In genomic region chr14:102320033-102320660, GRCh38 we compare ENCODE assay signal across 8 cellular contexts. TPM values are rescaled to one million over a fixed set of nuclear protein-coding genes. Genes with fewer than 3 reads are reported as not detected.
A peak's percentile ranks its signal among the peaks of the same experiment; 100 is the strongest.
DNase-seq lines count a peak whose midpoint lies in the region; ATAC-seq and TF ChIP-seq lines count a peak whose summit lies in the region.

No MANE protein-coding gene starts in this region.

- H3K27ac Mint-ChIP-seq in activated T-cell treated with anti-CD3 and anti-CD28 coated beads, Interleukin-2, amount 50 U/mL, for 72 hours, result peak overlapping the region; percentile 93
- peak overlapping the region; percentile 99 to 100 (median 99) for H3K27ac Mint-ChIP-seq in nephron

- peaks cover 52% of the 10 kb centered on the region for H3K4me1 Mint-ChIP-seq in activated T-cell treated with anti-CD3 and anti-CD28 coated beads, Interleukin-2, amount 50 U/mL, for 72 hours (ENCODE audit: low read depth)
- H3K4me1 Mint-ChIP-seq in nephron, result peaks cover 51% of the 10 kb centered on the region

- no peak for TF ChIP-seq CTCF in GM12875 (IDR thresholded peaks at IDR 0.05; ENCODE audit: borderline replicate concordance, insufficient read depth, low read depth, low read length)
- no peak for TF ChIP-seq CTCF in fibroblast of mammary gland (conservative IDR thresholded peaks at IDR 0.05; ENCODE audit: control insufficient read depth, insufficient read depth, low read depth, low read length)
- no peak for TF ChIP-seq CTCF in nephron (IDR thresholded peaks at IDR 0.05; ENCODE audit: unreplicated experiment in 3 of 3)

- peak overlapping the region; percentile 81 for H3K27ac ChIP-seq in urinary bladder (ENCODE audit: low read depth)

- no peaks in the 10 kb centered on the region for H3K27me3 Mint-ChIP-seq in activated T-cell treated with anti-CD3 and anti-CD28 coated beads, Interleukin-2, amount 50 U/mL, for 72 hours (ENCODE audit: low read depth)
- peaks cover 7% of the 10 kb centered on the region for H3K27me3 Mint-ChIP-seq in nephron (ENCODE audit: low read depth)

- no peaks in the 10 kb centered on the region for H3K36me3 ChIP-seq in urinary bladder (ENCODE audit: insufficient read depth)

- no peaks in the 10 kb centered on the region for H3K4me1 ChIP-seq in urinary bladder (ENCODE audit: insufficient read depth)

- H3K9me3 Mint-ChIP-seq in activated T-cell treated with anti-CD3 and anti-CD28 coated beads, Interleukin-2, amount 50 U/mL, for 72 hours, result no peaks in the 10 kb centered on the region
- H3K9me3 Mint-ChIP-seq in nephron, result no peaks in the 10 kb centered on the region

- 4% methylated on average over 30 of the region's 30 CpGs for WGBS in urinary bladder

- H3K36me3 Mint-ChIP-seq in activated T-cell treated with anti-CD3 and anti-CD28 coated beads, Interleukin-2, amount 50 U/mL, for 72 hours (ENCODE audit: insufficient read depth in 2 of 2), result peaks cover 0 to 2% of the 10 kb centered on the region in 2 donors
- H3K36me3 Mint-ChIP-seq in nephron (ENCODE audit: low read depth), result peaks cover 3% of the 10 kb centered on the region

- peak; percentile 7 for ATAC-seq in HG02623 (IDR thresholded peaks at IDR 0.05; ENCODE audit: unreplicated experiment)
- ATAC-seq in activated T-cell treated with anti-CD3 and anti-CD28 coated beads, Interleukin-2, amount 50 U/mL, for 72 hours (replicated peaks in 1 of 2), result peak; percentile 21 to 27

- H3K4me3 ChIP-seq in GM12875 (ENCODE audit: low read depth, low read length) (peak overlapping the region; percentile 90), fibroblast of mammary gland (ENCODE audit: control insufficient read depth, low read depth, low read length) (peak overlapping the region; percentile 58), urinary bladder (ENCODE audit: low read depth, low read length) (peak overlapping the region; percentile 84)

- peak; percentile 53 for DNase-seq in NCI-H69 (lab: John Stamatoyannopoulos, UW)
- DNase-seq in activated T-cell treated with anti-CD3 and anti-CD28 coated beads, Interleukin-2, amount 50 U/mL, for 72 hours, result peak; percentile 38 to 43
- peak; percentile 58 for DNase-seq in fibroblast of mammary gland (ENCODE audit: low read depth)
- DNase-seq in SHP77 treated with DMSO at 0.1 percent for 48 hours (lab: John Stamatoyannopoulos, UW), result no peak

- peak overlapping the region; percentile 92 to 96 for H3K4me3 Mint-ChIP-seq in activated T-cell treated with anti-CD3 and anti-CD28 coated beads, Interleukin-2, amount 50 U/mL, for 72 hours
- H3K4me3 Mint-ChIP-seq in nephron, result peak overlapping the region; percentile 92 to 97 (median 94)

RNA-seq across cellular contexts. Expression of gene ZNF839, which starts 0.6 kb away (rescaled TPM):
- 10 to 100 TPM; 18.1 to 21.5 TPM for total RNA-seq in activated T-cell treated with anti-CD3 and anti-CD28 coated beads, Interleukin-2, amount 50 U/mL, for 72 hours
- 10.6 TPM for total RNA-seq in urinary bladder
- 7.0 TPM for polyA plus RNA-seq in urinary bladder

RNA-seq across cellular contexts. Expression of gene MOK, which starts 15.2 kb away (rescaled TPM):
- total RNA-seq in activated T-cell treated with anti-CD3 and anti-CD28 coated beads, Interleukin-2, amount 50 U/mL, for 72 hours, result 1 to 10 TPM; 2.8 to 5.7 TPM
- 19.3 TPM for total RNA-seq in urinary bladder
- polyA plus RNA-seq in urinary bladder, result 12.9 TPM

RNA-seq across cellular contexts. Expression of gene CINP, which starts 42.5 kb away (rescaled TPM):
- total RNA-seq in activated T-cell treated with anti-CD3 and anti-CD28 coated beads, Interleukin-2, amount 50 U/mL, for 72 hours, result 10 to 100 TPM; 40.6 to 43.0 TPM
- 32.7 TPM for total RNA-seq in urinary bladder
- polyA plus RNA-seq in urinary bladder, result 29.3 TPM

RNA-seq across cellular contexts. Expression of gene TECPR2, which starts 42.6 kb away (rescaled TPM):
- 1 to 10 TPM; 8.7 to 9.7 TPM for total RNA-seq in activated T-cell treated with anti-CD3 and anti-CD28 coated beads, Interleukin-2, amount 50 U/mL, for 72 hours
- 12.5 TPM for total RNA-seq in urinary bladder
- polyA plus RNA-seq in urinary bladder, result 15.6 TPM
